ENCODE assay signal across 1 cellular context in the genomic region with DNA sequence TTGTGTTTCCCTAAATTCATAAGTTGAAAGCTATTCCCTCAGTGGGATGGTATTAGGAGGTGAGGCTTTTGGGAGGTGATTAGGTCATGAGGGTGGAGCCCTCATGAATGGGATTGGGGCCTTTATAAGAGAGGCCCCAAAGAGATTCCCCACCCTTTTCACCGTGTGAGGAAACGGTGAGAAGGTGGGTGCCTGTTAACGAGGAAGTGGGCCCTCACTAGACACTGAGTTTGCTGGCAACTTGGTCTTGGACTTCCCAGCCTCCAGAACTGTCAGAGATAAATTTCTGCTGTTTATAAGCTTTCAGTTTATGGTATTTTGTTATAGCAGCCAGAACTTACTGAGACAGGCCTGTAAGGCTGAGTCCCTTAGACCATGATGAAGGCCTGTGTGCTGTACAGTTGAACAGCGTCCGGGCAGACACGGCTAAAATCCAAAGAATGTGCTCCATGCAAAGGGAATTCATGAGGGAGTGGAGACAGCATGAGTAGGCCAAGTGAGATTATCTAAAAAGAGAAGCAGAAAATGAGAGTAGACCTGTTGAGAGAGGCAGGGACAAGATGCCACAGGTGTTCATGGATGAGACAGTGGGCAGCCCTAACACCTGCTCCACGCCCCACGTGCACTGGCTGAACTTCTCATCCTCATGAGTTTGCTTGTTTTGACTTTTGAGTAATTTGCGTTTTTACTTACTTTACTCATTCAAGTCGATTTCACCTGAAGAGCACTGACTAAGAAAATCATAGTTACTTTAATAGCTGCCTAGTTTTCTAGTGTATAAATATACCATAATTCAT.
TF ChIP-seq lines count a peak whose summit lies in the region.

No MANE protein-coding gene starts in this region.

TF ChIP-seq in GM12878, 131 proteins besides CTCF, POLR2A, EP300 and RAD21:
- TF ChIP-seq, protein P1, sequence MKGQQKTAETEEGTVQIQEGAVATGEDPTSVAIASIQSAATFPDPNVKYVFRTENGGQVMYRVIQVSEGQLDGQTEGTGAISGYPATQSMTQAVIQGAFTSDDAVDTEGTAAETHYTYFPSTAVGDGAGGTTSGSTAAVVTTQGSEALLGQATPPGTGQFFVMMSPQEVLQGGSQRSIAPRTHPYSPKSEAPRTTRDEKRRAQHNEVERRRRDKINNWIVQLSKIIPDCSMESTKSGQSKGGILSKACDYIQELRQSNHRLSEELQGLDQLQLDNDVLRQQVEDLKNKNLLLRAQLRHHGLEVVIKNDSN (IDR thresholded peaks at IDR 0.05; ENCODE audit: borderline replicate concordance, extremely low read length, insufficient read depth, low read depth, low read length), result peak; percentile 51
- TF ChIP-seq TCF12 (IDR thresholded peaks at IDR 0.05; ENCODE audit: low read depth, low read length) (peak; percentile 84), ZBED1 (IDR thresholded peaks at IDR 0.05; ENCODE audit: borderline replicate concordance) (no peak), TCF3 (IDR thresholded peaks at IDR 0.05; ENCODE audit: borderline replicate concordance, insufficient read depth, low read depth, low read length) (peak; percentile 85; the same call in 1 of the 2 replicates), TCF7 (IDR thresholded peaks at IDR 0.05; ENCODE audit: borderline replicate concordance) (no peak), IKZF1 (conservative IDR thresholded peaks at IDR 0.05) (0 out of 2 replicates have a peak, but pooled peaks have one; percentile 10)
